Comparison of ENCODE assay signal across 8 cellular contexts in genomic region chr2:219229375-219230200, GRCh38. TPM values are rescaled to one million over a fixed set of nuclear protein-coding genes. Genes with fewer than 3 reads are reported as not detected.
DNase-seq lines count a peak whose midpoint lies in the region; ATAC-seq lines count a peak whose summit lies in the region.

Gene ANKZF1 (plus strand): TSS chr2:219229806. CDS start chr2:219230258, 452 bp downstream.
Gene ATG9A (minus strand): TSS chr2:219229636. CDS start chr2:219228024, 1,612 bp downstream.

- peak; percentile 95 for DNase-seq in NCI-H1092 treated with DMSO at 0.1 percent for 48 hours (lab: John Stamatoyannopoulos, UW)
- DNase-seq in SKM-1 (lab: John Stamatoyannopoulos, UW; ENCODE audit: unreplicated experiment): peak; percentile 98
- peak; percentile 98 to 99 for DNase-seq in activated naive CD4-positive, alpha-beta T cell treated with anti-CD3 and anti-CD28 coated beads, Interleukin-2, amount 50 U/mL, for 72 hours (ENCODE audit: low spot score in 2 of 2)
- DNase-seq in globus pallidus (ENCODE audit: low spot score): peak; percentile 99
- peak; percentile 99 for DNase-seq in occipital lobe (lab: John Stamatoyannopoulos, UW)

- H3K4me3 ChIP-seq in GM08714 (ENCODE audit: low read length): peak within 1 kb of the TSS; percentile 92

- H3K9me3 Mint-ChIP-seq in activated naive CD4-positive, alpha-beta T cell treated with anti-CD3 and anti-CD28 coated beads, Interleukin-2, amount 50 U/mL, for 72 hours: no peaks in the 10 kb centered on the region

- ATAC-seq in HG02610 (IDR thresholded peaks at IDR 0.05; ENCODE audit: unreplicated experiment): peak; percentile 98
- peak; percentile 97 to 98 for ATAC-seq in activated naive CD4-positive, alpha-beta T cell treated with anti-CD3 and anti-CD28 coated beads, Interleukin-2, amount 50 U/mL, for 72 hours

- peak within 1 kb of the TSS; percentile 85 for H3K27ac ChIP-seq in temporal lobe (ENCODE audit: low read depth, low read length)

- peaks cover 41 to 73% of the 10 kb centered on the region in 2 donors for H3K36me3 Mint-ChIP-seq in activated naive CD4-positive, alpha-beta T cell treated with anti-CD3 and anti-CD28 coated beads, Interleukin-2, amount 50 U/mL, for 72 hours

- H3K27ac Mint-ChIP-seq in activated naive CD4-positive, alpha-beta T cell treated with anti-CD3 and anti-CD28 coated beads, Interleukin-2, amount 50 U/mL, for 72 hours: peak within 1 kb of the TSS; percentile 93 to 95

RNA-seq across cellular contexts. Expression of gene ANKZF1, which starts in this region (rescaled TPM):
- 100 to 1,000 TPM; 168 to 178 TPM for total RNA-seq in activated naive CD4-positive, alpha-beta T cell treated with anti-CD3 and anti-CD28 coated beads, Interleukin-2, amount 50 U/mL, for 72 hours
- 40.4 TPM for total RNA-seq in occipital lobe
- 25.3 TPM for total RNA-seq in temporal lobe

RNA-seq across cellular contexts. Expression of gene ATG9A, which starts in this region (rescaled TPM):
- 10 to 100 TPM; 49.1 to 80.6 TPM for total RNA-seq in activated naive CD4-positive, alpha-beta T cell treated with anti-CD3 and anti-CD28 coated beads, Interleukin-2, amount 50 U/mL, for 72 hours
- 24.5 TPM for total RNA-seq in occipital lobe
- 22.4 TPM for total RNA-seq in temporal lobe

Comparison
In these comparisons a context has a peak if more than half of its experiments do, and no peak if none do; other contexts are left out.
1. Peak in every context shown above with its lines: DNase-seq, ATAC-seq, H3K4me3 ChIP-seq and H3K27ac ChIP-seq.